In the genomic region with DNA sequence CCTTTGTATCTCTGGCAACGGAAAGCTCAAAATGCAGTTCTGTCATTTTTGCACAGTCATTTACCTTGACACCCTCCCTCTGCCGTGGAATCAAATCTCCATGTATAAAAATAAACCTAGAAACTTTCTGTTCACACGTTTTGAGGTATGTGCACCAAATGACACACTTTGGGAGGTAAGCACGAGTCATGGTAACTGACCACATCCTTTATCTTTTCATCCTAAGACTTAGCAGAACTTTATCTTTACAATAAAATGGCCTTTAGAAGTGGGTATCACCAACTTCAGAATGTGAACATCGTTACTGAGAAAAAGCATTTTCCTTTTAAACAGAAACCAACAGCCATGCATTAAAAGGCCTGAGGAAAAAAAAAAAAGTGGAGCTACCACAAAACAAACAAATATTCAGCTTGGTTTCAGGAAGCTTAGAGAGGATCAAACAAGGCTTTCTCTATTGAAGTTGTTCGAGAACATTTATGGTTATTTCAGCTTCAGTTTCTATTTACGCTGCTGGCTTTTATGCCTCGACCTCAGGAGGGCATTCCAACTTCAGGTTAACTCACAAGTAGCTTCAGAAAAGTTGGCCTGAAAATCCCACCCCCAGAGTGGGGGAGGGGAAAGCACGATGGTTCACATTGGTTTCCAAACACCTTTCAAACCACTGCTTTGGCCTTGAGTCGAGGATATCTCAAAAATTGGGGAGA, we compare ENCODE assay signal across 10 cellular contexts.
DNase-seq lines count a peak whose midpoint lies in the region; ATAC-seq and TF ChIP-seq lines count a peak whose summit lies in the region.
"Had no signal": no experiment of that assay in that cellular context is flagged by ENCODE, and none has a peak within 500 bp of the region (broad histone marks: within the 10 kb centered on the region; RNA-seq: fewer than 3 reads in every experiment).

No MANE protein-coding gene starts in this region.

- no peak for TF ChIP-seq CTCF in heart right ventricle (IDR thresholded peaks at IDR 0.05)

- H3K27ac Mint-ChIP-seq in stimulated activated effector memory CD8-positive, alpha-beta T cell treated with anti-CD3 and anti-CD28 coated beads, Interleukin-12 subunit alpha, Interleukin-12 subunit beta, amount 100 ng/mL, for 72 hours: peak overlapping the region; percentile 81

- no peaks in the 10 kb centered on the region for H3K27me3 ChIP-seq in heart right ventricle

- peak overlapping the region; percentile 60 for H3K4me3 Mint-ChIP-seq in stimulated activated effector memory CD8-positive, alpha-beta T cell treated with anti-CD3 and anti-CD28 coated beads, Interleukin-12 subunit alpha, Interleukin-12 subunit beta, amount 100 ng/mL, for 72 hours

- peaks cover 0 to 9% (median 0%) of the 10 kb centered on the region in 9 donors for H3K4me1 ChIP-seq in heart right ventricle

- WGBS in heart right ventricle, 2 donors: 72 to 79% methylated on average over 10 of the region's 10 CpGs

- H3K27ac ChIP-seq in heart right ventricle: peak overlapping the region in 1 of 10 donors; percentile 63
- H3K27ac ChIP-seq: 22Rv1 had no signal

- H3K36me3 Mint-ChIP-seq in stimulated activated effector memory CD8-positive, alpha-beta T cell treated with anti-CD3 and anti-CD28 coated beads, Interleukin-12 subunit alpha, Interleukin-12 subunit beta, amount 100 ng/mL, for 72 hours: no peaks in the 10 kb centered on the region

- no peaks in the 10 kb centered on the region for H3K9me3 Mint-ChIP-seq in stimulated activated effector memory CD8-positive, alpha-beta T cell treated with anti-CD3 and anti-CD28 coated beads, Interleukin-12 subunit alpha, Interleukin-12 subunit beta, amount 100 ng/mL, for 72 hours

- H3K4me3 ChIP-seq in heart right ventricle: no peak overlapping the region

- H3K36me3 ChIP-seq in heart right ventricle: no peaks in the 10 kb centered on the region

- peaks cover 62% of the 10 kb centered on the region for H3K4me1 Mint-ChIP-seq in stimulated activated effector memory CD8-positive, alpha-beta T cell treated with anti-CD3 and anti-CD28 coated beads, Interleukin-12 subunit alpha, Interleukin-12 subunit beta, amount 100 ng/mL, for 72 hours

- DNase-seq in DMS153 (lab: John Stamatoyannopoulos, UW) (peak; percentile 4), DMS153 treated with DMSO at 0.1 percent for 48 hours (lab: John Stamatoyannopoulos, UW; ENCODE audit: unreplicated experiment) (no peak), SW480 (ENCODE audit: low spot score) (peak; percentile 89), heart right ventricle (no peak)
- DNase-seq in effector CD4-positive, alpha-beta T cell: peak; percentile 6
- DNase-seq in stimulated activated effector memory CD8-positive, alpha-beta T cell treated with anti-CD3 and anti-CD28 coated beads, Interleukin-12 subunit alpha, Interleukin-12 subunit beta, amount 100 ng/mL, for 72 hours (ENCODE audit: low spot score in 2 of 2): peak in 1 of 2 donors; percentile 62

- no peaks in the 10 kb centered on the region for H3K9me3 ChIP-seq in heart right ventricle

- peak; percentile 98 for ATAC-seq in stimulated activated effector memory CD8-positive, alpha-beta T cell treated with anti-CD3 and anti-CD28 coated beads, Interleukin-12 subunit alpha, Interleukin-12 subunit beta, amount 100 ng/mL, for 72 hours
- ATAC-seq in GM19395 (IDR thresholded peaks at IDR 0.05; ENCODE audit: unreplicated experiment) (no peak), HG03280 (IDR thresholded peaks at IDR 0.05; ENCODE audit: unreplicated experiment) (no peak), heart right ventricle (no peak)
- ATAC-seq: Panc1 had no signal

- intact Hi-C loops in heart right ventricle (cut with DNase I): no loop called here

Comparison
In these comparisons a context has a peak if more than half of its experiments do, and no peak if none do; other contexts are left out.
1. DNase-seq: peak in DMS153 (single experiment), SW480 (single experiment) and effector CD4-positive, alpha-beta T cell (single experiment); none in DMS153 treated with DMSO at 0.1 percent for 48 hours (single experiment) and heart right ventricle (0 of 2).